In genomic region chr17:1559743-1560581, GRCh38 we compare ENCODE assay signal across 1 cellular context.
TF ChIP-seq lines count a peak whose summit lies in the region.

No MANE protein-coding gene starts in this region.

TF ChIP-seq in WTC11, 78 proteins besides CTCF, POLR2A, EP300 and RAD21 (continued from another document):
- TF ChIP-seq USF2 (CRISPR knock-in tag; IDR thresholded peaks at IDR 0.05) (no peak), ZBTB43 (CRISPR knock-in tag; IDR thresholded peaks at IDR 0.05) (no peak), MXD4 (CRISPR knock-in tag; IDR thresholded peaks at IDR 0.05; ENCODE audit: borderline replicate concordance) (no peak), TP53 (CRISPR knock-in tag; IDR thresholded peaks at IDR 0.05) (no peak), E2F1 (CRISPR knock-in tag; IDR thresholded peaks at IDR 0.05) (no peak), GRHL2 (CRISPR knock-in tag; IDR thresholded peaks at IDR 0.05; ENCODE audit: insufficient replicate concordance, severe bottlenecking) (no peak), IRF1 (CRISPR knock-in tag; IDR thresholded peaks at IDR 0.05) (no peak), PRRX2 (CRISPR knock-in tag; IDR thresholded peaks at IDR 0.05) (no peak), SOX15 (CRISPR knock-in tag; IDR thresholded peaks at IDR 0.05) (no peak)
